1 cellular context compared by ENCODE assay signal in the genomic region with DNA sequence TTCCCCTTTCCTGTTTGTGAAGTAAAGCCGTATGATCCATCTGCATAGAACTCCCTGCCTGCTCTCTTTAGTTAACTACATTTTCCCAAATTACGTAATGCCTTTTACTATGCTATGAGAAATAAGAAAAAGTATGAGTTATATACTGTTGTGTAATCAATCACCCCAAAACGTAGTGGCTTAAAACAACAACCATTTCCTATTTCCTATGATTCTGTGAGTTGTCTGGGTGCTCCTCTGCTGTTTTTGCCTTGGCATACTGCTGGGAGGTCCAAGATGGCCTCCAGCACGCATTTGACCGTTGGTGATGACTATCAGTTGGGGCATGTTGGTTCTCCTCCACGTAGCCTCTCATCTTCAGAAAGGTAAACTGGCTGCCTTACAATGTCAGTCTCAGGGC.
TF ChIP-seq lines count a peak whose summit lies in the region.

No MANE protein-coding gene starts in this region.

TF ChIP-seq in HepG2, 621 proteins besides CTCF, POLR2A, EP300 and RAD21:
- TF ChIP-seq CEBPB (IDR thresholded peaks at IDR 0.05; ENCODE audit: borderline replicate concordance, low read depth, low read length), result peak; percentile 31; the same call in 1 of the 2 replicates
- TF ChIP-seq, protein P1, sequence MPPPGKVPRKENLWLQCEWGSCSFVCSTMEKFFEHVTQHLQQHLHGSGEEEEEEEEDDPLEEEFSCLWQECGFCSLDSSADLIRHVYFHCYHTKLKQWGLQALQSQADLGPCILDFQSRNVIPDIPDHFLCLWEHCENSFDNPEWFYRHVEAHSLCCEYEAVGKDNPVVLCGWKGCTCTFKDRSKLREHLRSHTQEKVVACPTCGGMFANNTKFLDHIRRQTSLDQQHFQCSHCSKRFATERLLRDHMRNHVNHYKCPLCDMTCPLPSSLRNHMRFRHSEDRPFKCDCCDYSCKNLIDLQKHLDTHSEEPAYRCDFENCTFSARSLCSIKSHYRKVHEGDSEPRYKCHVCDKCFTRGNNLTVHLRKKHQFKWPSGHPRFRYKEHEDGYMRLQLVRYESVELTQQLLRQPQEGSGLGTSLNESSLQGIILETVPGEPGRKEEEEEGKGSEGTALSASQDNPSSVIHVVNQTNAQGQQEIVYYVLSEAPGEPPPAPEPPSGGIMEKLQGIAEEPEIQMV (CRISPR knock-in tag; IDR thresholded peaks at IDR 0.05; ENCODE audit: low read depth), result no peak
